In genomic region chr2:199556886-199557285, GRCh38 we compare ENCODE assay signal across 25 cellular contexts.
"Had no signal": no experiment of that assay in that cellular context is flagged by ENCODE, and none has a peak within 500 bp of the region (broad histone marks: within the 10 kb centered on the region; RNA-seq: fewer than 3 reads in every experiment).

No MANE protein-coding gene starts in this region.

- H3K4me3 ChIP-seq: Peyer's patch had no signal

- H3K36me3 Mint-ChIP-seq: activated naive CD8-positive, alpha-beta T cell; brain had no signal

- H3K27me3 ChIP-seq: Peyer's patch had no signal

- H3K27ac ChIP-seq: Peyer's patch, RWPE1 had no signal

- H3K4me1 ChIP-seq: Peyer's patch had no signal

- H3K4me3 Mint-ChIP-seq: activated B cell treated with CpG ODN at 0.5 μM for 24 hours; activated CD4-positive, alpha-beta T cell treated with anti-CD3 and anti-CD28 coated beads, Interleukin-2, amount 10 ng/mL, durations not matched to agents 24 days and 14 days; activated naive CD8-positive, alpha-beta T cell; activated T-cell treated with anti-CD3 and anti-CD28 coated beads, Interleukin-2, amount 50 U/mL, for 4 hours; brain; T-helper 1 cell treated with Interleukin-12 subunit alpha and Interleukin-12 subunit beta and Interleukin-4 antibody, amounts not matched to agents 30 μg/mL and 1 μg/mL, for 36 hours had no signal

- H3K9me3 Mint-ChIP-seq: activated CD4-positive, alpha-beta T cell treated with anti-CD3 and anti-CD28 coated beads, Interleukin-2, amount 10 ng/mL, durations not matched to agents 24 days and 14 days; activated T-cell treated with anti-CD3 and anti-CD28 coated beads, Interleukin-2, amount 50 U/mL, for 4 hours; T-helper 1 cell treated with Interleukin-12 subunit alpha and Interleukin-12 subunit beta and Interleukin-4 antibody, amounts not matched to agents 30 μg/mL and 1 μg/mL, for 36 hours had no signal

- H3K36me3 ChIP-seq: Peyer's patch had no signal

- ATAC-seq: activated T-cell treated with anti-CD3 and anti-CD28 coated beads, Interleukin-2, amount 50 U/mL, for 4 hours had no signal

- H3K4me1 Mint-ChIP-seq: activated B cell treated with CpG ODN at 0.5 μM for 24 hours; activated CD4-positive, alpha-beta T cell treated with anti-CD3 and anti-CD28 coated beads, Interleukin-2, amount 10 ng/mL, durations not matched to agents 24 days and 14 days; brain had no signal

- H3K27ac Mint-ChIP-seq: activated B cell treated with CpG ODN at 0.5 μM for 24 hours; activated CD4-positive, alpha-beta T cell treated with anti-CD3 and anti-CD28 coated beads, Interleukin-2, amount 10 ng/mL, durations not matched to agents 24 days and 14 days; activated naive CD8-positive, alpha-beta T cell; brain; T-helper 1 cell treated with Interleukin-12 subunit alpha and Interleukin-12 subunit beta and Interleukin-4 antibody, amounts not matched to agents 30 μg/mL and 1 μg/mL, for 36 hours had no signal

- H3K27me3 Mint-ChIP-seq: activated B cell treated with CpG ODN at 0.5 μM for 24 hours; activated CD4-positive, alpha-beta T cell treated with anti-CD3 and anti-CD28 coated beads, Interleukin-2, amount 10 ng/mL, durations not matched to agents 24 days and 14 days had no signal

- DNase-seq: activated B cell treated with CpG ODN at 0.5 μM for 24 hours; activated CD4-positive, alpha-beta T cell treated with anti-CD3 and anti-CD28 coated beads for 1 hour; activated CD4-positive, alpha-beta T cell treated with anti-CD3 and anti-CD28 coated beads, Interleukin-2, amount 10 ng/mL, durations not matched to agents 24 days and 14 days; activated CD4-positive, alpha-beta T cell treated with anti-CD3 and anti-CD28 coated beads, Interleukin-2, amount 50 U/mL, for 48 hours; activated CD8-positive, alpha-beta memory T cell treated with anti-CD3 and anti-CD28 coated beads for 24 hours; activated effector memory CD4-positive, alpha-beta T cell treated with anti-CD3 and anti-CD28 coated beads, Interleukin-2, amount 50 U/mL, for 16 hours; activated naive CD4-positive, alpha-beta T cell treated with Interleukin-2 at 50 U/mL for 16 hours; activated T-cell treated with anti-CD3 and anti-CD28 coated beads, Interleukin-2, amount 50 U/mL, for 4 hours; amygdala; Karpas-422; NCI-H1092; NCI-H1417; NCI-H1930; NCI-H2171 treated with DMSO at 0.1 percent for 48 hours; NCI-H226; NCI-H526; NCI-H774; NK-92 treated with Interleukin-12 subunit alpha and Interleukin-12 subunit beta, amount 100 ng/mL, for 24 hours; OCI-M1; Peyer's patch; SHP77 had no signal

- H3K9me3 ChIP-seq: Peyer's patch had no signal
